ENCODE assay signal across 12 cellular contexts in genomic region chr22:21713428-21714058, GRCh38. TPM values are rescaled to one million over a fixed set of nuclear protein-coding genes. Genes with fewer than 3 reads are reported as not detected.
DNase-seq lines count a peak whose midpoint lies in the region; ATAC-seq, FAIRE-seq and TF ChIP-seq lines count a peak whose summit lies in the region.
"Had no signal": no experiment of that assay in that cellular context is flagged by ENCODE, and none has a peak within 500 bp of the region (broad histone marks: within the 10 kb centered on the region; RNA-seq: fewer than 3 reads in every experiment).

No MANE protein-coding gene starts in this region.

- TF ChIP-seq CTCF in A549 (IDR thresholded peaks at IDR 0.05) (no peak; the same call in 1 of the 3 replicates), HFFc6 (IDR thresholded peaks at IDR 0.05) (peak; percentile 67), brain (conservative IDR thresholded peaks at IDR 0.05) (peak in 1 of 2 experiments; percentile 57), foreskin keratinocyte (conservative IDR thresholded peaks at IDR 0.05) (no peak)

- H3K4me2 ChIP-seq in A549: peak overlapping the region; percentile 71

- ATAC-seq in A549 (peak in 1 of 2 experiments; percentile 30; a peak in 2 of 6 replicates), GM18858 (IDR thresholded peaks at IDR 0.05; ENCODE audit: unreplicated experiment) (no peak), GM18867 (IDR thresholded peaks at IDR 0.05; ENCODE audit: unreplicated experiment) (no peak), HG03457 (IDR thresholded peaks at IDR 0.05; ENCODE audit: unreplicated experiment) (no peak), foreskin keratinocyte (no peak)
- ATAC-seq in naive thymus-derived CD4-positive, alpha-beta T cell: peak; percentile 26

- H3K9me3 Mint-ChIP-seq in HFFc6: no peaks in the 10 kb centered on the region
- H3K9me3 Mint-ChIP-seq in brain: no peaks in the 10 kb centered on the region
- no peaks in the 10 kb centered on the region for H3K9me3 Mint-ChIP-seq in naive thymus-derived CD4-positive, alpha-beta T cell
- H3K9me3 Mint-ChIP-seq: CD4-positive, CD25-positive, alpha-beta regulatory T cell had no signal

- intact Hi-C loops in naive thymus-derived CD4-positive, alpha-beta T cell (cut with micrococcal nuclease): loop anchor here (1.0 to 10.0 kb wide), 6 partner anchors 13 to 239 kb away; partner anchors contain the start of genes PPM1F (in 2 of the 2) and YPEL1 (in 1 of the 2)

- H3K27ac ChIP-seq in A549 (no peak overlapping the region), foreskin keratinocyte (no peak overlapping the region)
- no peak overlapping the region for H3K27ac ChIP-seq in naive thymus-derived CD4-positive, alpha-beta T cell (ENCODE audit: low read depth, low read length)
- H3K27ac ChIP-seq: lower lobe of right lung had no signal

- no peak for FAIRE-seq in A549 (lab: Jason Lieb, UNC)

- no peak for TF ChIP-seq RAD21 in A549 (conservative IDR thresholded peaks at IDR 0.05 in 1 of 2, IDR thresholded peaks at IDR 0.05 in 1 of 2)

- no peaks in the 10 kb centered on the region; the same call in 2 of the 3 replicates for H3K4me1 ChIP-seq in A549
- peaks cover 0 to 4% of the 10 kb centered on the region in 2 donors for H3K4me1 ChIP-seq in naive thymus-derived CD4-positive, alpha-beta T cell (ENCODE audit: control insufficient read depth in 2 of 2, insufficient read depth in 2 of 2, low read length in 2 of 2)
- no peaks in the 10 kb centered on the region for H3K4me1 ChIP-seq in foreskin keratinocyte

- H3K9me3 ChIP-seq in A549: no peaks in the 10 kb centered on the region
- H3K9me3 ChIP-seq in naive thymus-derived CD4-positive, alpha-beta T cell (ENCODE audit: control insufficient read depth in 2 of 3, low read length in 3 of 3): no peaks in the 10 kb centered on the region
- H3K9me3 ChIP-seq: lower lobe of right lung had no signal

- no peaks in the 10 kb centered on the region for H3K36me3 ChIP-seq in naive thymus-derived CD4-positive, alpha-beta T cell (ENCODE audit: control insufficient read depth in 2 of 3, insufficient read depth in 3 of 3, low read length in 3 of 3)

- DNase-seq in A549 (ENCODE audit: low read depth in 1 of 2, low spot score in 1 of 2) (no peak), HFFc6 (no peak), foreskin keratinocyte (no peak)
- DNase-seq in naive thymus-derived CD4-positive, alpha-beta T cell: peak in 1 of 9 donors; percentile 11
- DNase-seq: NCI-H1105 treated with DMSO at 0.1 percent for 48 hours, NCI-H774 had no signal

- no peak for TF ChIP-seq POLR2A in A549 (IDR thresholded peaks at IDR 0.05; ENCODE audit: low read length)

- peaks cover 4% of the 10 kb centered on the region for H3K27me3 Mint-ChIP-seq in HFFc6 (ENCODE audit: insufficient read depth)
- no peaks in the 10 kb centered on the region for H3K27me3 Mint-ChIP-seq in brain
- H3K27me3 Mint-ChIP-seq in naive thymus-derived CD4-positive, alpha-beta T cell: no peaks in the 10 kb centered on the region
- H3K27me3 Mint-ChIP-seq: CD4-positive, CD25-positive, alpha-beta regulatory T cell had no signal

- H3K27ac Mint-ChIP-seq in HFFc6 (no peak overlapping the region), brain (peak overlapping the region; percentile 85 to 96 (median 88))
- H3K27ac Mint-ChIP-seq in naive thymus-derived CD4-positive, alpha-beta T cell: no peak overlapping the region
- H3K27ac Mint-ChIP-seq: CD4-positive, CD25-positive, alpha-beta regulatory T cell had no signal

- H3K27me3 ChIP-seq in naive thymus-derived CD4-positive, alpha-beta T cell (ENCODE audit: control insufficient read depth in 2 of 2, insufficient read depth in 2 of 2, low read length in 2 of 2): no peaks in the 10 kb centered on the region
- H3K27me3 ChIP-seq in foreskin keratinocyte: no peaks in the 10 kb centered on the region

- H3K4me3 ChIP-seq in A549: no peak overlapping the region
- H3K4me3 ChIP-seq in naive thymus-derived CD4-positive, alpha-beta T cell (ENCODE audit: low read length): no peak overlapping the region
- H3K4me3 ChIP-seq: lower lobe of right lung had no signal

- H3K4me1 Mint-ChIP-seq in HFFc6 (ENCODE audit: low read depth) (peaks cover 44% of the 10 kb centered on the region), brain (peaks cover 24% of the 10 kb centered on the region)
- peaks cover 0 to 6% (median 5%) of the 10 kb centered on the region in 7 donors for H3K4me1 Mint-ChIP-seq in naive thymus-derived CD4-positive, alpha-beta T cell

- CTCF ChIA-PET in A549 (lab: Yijun Ruan, JAX): interaction anchor here (0.5 to 1.1 kb wide), 8 partner anchors 9 to 444 kb away, joined by 3 to 4 read pairs (median 3); no protein-coding TSS in a partner anchor
- CTCF ChIA-PET in naive thymus-derived CD4-positive, alpha-beta T cell (lab: Charles Lee): interaction anchor here (0.7 to 1.2 kb wide), 3 partner anchors 128 to 241 kb away, joined by 3 to 5 read pairs (median 3); partner anchors contain the start of gene PPM1F

- TF ChIP-seq EP300 in A549 (IDR thresholded peaks at IDR 0.05): no peak

- POLR2A ChIA-PET in A549 (lab: Yijun Ruan, JAX): no interaction called here
- POLR2A ChIA-PET in naive thymus-derived CD4-positive, alpha-beta T cell (lab: Charles Lee): no interaction called here

- no peaks in the 10 kb centered on the region for H3K36me3 Mint-ChIP-seq in HFFc6 (ENCODE audit: low read depth)
- peaks cover 24% of the 10 kb centered on the region for H3K36me3 Mint-ChIP-seq in brain
- peaks cover 0 to 4% (median 0%) of the 10 kb centered on the region in 5 donors for H3K36me3 Mint-ChIP-seq in naive thymus-derived CD4-positive, alpha-beta T cell
- H3K36me3 Mint-ChIP-seq: CD4-positive, CD25-positive, alpha-beta regulatory T cell had no signal

- WGBS in A549 (ENCODE audit: missing lambda C conversion rate): 50% methylated on average over 5 of the region's 9 CpGs

- H3K4me3 Mint-ChIP-seq in HFFc6: peak overlapping the region; percentile 48
- peak overlapping the region in 4 of 5 experiments; percentile 3 to 59 (median 30) for H3K4me3 Mint-ChIP-seq in brain
- peak overlapping the region in 5 of 10 donors; percentile 39 to 66 (median 50) for H3K4me3 Mint-ChIP-seq in naive thymus-derived CD4-positive, alpha-beta T cell

TF ChIP-seq in A549, 52 proteins besides CTCF, POLR2A, EP300 and RAD21 (continues in another document):
- TF ChIP-seq FOSB (CRISPR knock-in tag; IDR thresholded peaks at IDR 0.05) (no peak), ZC3H11A (IDR thresholded peaks at IDR 0.05) (no peak), JUNB (IDR thresholded peaks at IDR 0.05) (no peak), RFX5 (IDR thresholded peaks at IDR 0.05) (no peak), HES2 (IDR thresholded peaks at IDR 0.05) (no peak), HEYL (CRISPR knock-in tag; IDR thresholded peaks at IDR 0.05) (no peak)
- TF ChIP-seq, protein P1, sequence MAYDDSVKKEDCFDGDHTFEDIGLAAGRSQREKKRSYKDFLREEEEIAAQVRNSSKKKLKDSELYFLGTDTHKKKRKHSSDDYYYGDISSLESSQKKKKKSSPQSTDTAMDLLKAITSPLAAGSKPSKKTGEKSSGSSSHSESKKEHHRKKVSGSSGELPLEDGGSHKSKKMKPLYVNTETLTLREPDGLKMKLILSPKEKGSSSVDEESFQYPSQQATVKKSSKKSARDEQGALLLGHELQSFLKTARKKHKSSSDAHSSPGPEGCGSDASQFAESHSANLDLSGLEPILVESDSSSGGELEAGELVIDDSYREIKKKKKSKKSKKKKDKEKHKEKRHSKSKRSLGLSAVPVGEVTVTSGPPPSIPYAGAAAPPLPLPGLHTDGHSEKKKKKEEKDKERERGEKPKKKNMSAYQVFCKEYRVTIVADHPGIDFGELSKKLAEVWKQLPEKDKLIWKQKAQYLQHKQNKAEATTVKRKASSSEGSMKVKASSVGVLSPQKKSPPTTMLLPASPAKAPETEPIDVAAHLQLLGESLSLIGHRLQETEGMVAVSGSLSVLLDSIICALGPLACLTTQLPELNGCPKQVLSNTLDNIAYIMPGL (CRISPR knock-in tag; IDR thresholded peaks at IDR 0.05; ENCODE audit: borderline replicate concordance): no peak

RNA-seq across cellular contexts. Expression of gene YPEL1, which starts 22.1 kb away (rescaled TPM):
- 0.59 and 0.65 TPM in 2 replicates for polyA plus RNA-seq in A549 (2011; rRNA removed)
- polyA plus RNA-seq in A549 (2012; cell fraction: cytosol; rRNA removed): 0.19 and 0.28 TPM in 2 replicates
- polyA plus RNA-seq in A549 (2012; cell fraction: nucleus; rRNA removed): 0.35 and 0.42 TPM in 2 replicates
- 0.07 to 0.36 TPM (median 0.22 TPM) in 3 replicates for polyA plus RNA-seq in A549 (2017; fragmentation: RNase III; extraction: RNeasy Plus Mini Kit Qiagen cat#74134 plus additional on column Dnase treatment)
- polyA minus RNA-seq in A549 (2011; rRNA and poly(A)+ RNA removed): 0.29 and 0.62 TPM in 2 replicates
- total RNA-seq in HFFc6 (2021; fragmentation: NEBNext Ultra II Directional; extraction: Animal tissue kit (Norgen Biotek cat#: 25700)): under 1 TPM in 5 of 6 experiments, not detected in 1; 0.17 to 0.38 (median 0.20) TPM
- 35.1 TPM for polyA plus RNA-seq in brain (ENCODE audit: insufficient read depth, low read depth, low replicate concordance)
- 1 to 10 TPM; 2.5 to 9.5 (median 3.6) TPM for total RNA-seq in naive thymus-derived CD4-positive, alpha-beta T cell
- 1 to 10 TPM; 1.5 TPM for polyA plus RNA-seq in naive thymus-derived CD4-positive, alpha-beta T cell
- 0.14 TPM in 1 of 2 replicates, not detected in the other for total RNA-seq in foreskin keratinocyte
- polyA plus RNA-seq in foreskin keratinocyte: 0.03 TPM in 1 of 2 replicates, not detected in the other

RNA-seq across cellular contexts. Expression of gene PPIL2, which starts 47.7 kb away (rescaled TPM):
- polyA plus RNA-seq in A549 (2011; rRNA removed) (38.7 and 39.0 TPM in 2 replicates), A549 (2017; fragmentation: RNase III; extraction: RNeasy Plus Mini Kit Qiagen cat#74134 plus additional on column Dnase treatment) (30.8 to 34.0 TPM (median 31.4 TPM) in 3 replicates), brain (ENCODE audit: insufficient read depth, low read depth, low replicate concordance) (25.8 TPM), foreskin keratinocyte (20.6 and 22.6 TPM in 2 replicates)
- 37.6 and 38.7 TPM in 2 replicates for polyA plus RNA-seq in A549 (2012; cell fraction: cytosol; rRNA removed)
- polyA plus RNA-seq in A549 (2012; cell fraction: nucleus; rRNA removed): 118 and 125 TPM in 2 replicates
- 31.0 and 31.8 TPM in 2 replicates for polyA minus RNA-seq in A549 (2011; rRNA and poly(A)+ RNA removed)
- total RNA-seq in HFFc6 (2021; fragmentation: NEBNext Ultra II Directional; extraction: Animal tissue kit (Norgen Biotek cat#: 25700)): 10 to 100 TPM; 34.9 to 42.2 (median 39.4) TPM
- 10 to 100 TPM; 69.5 to 81.8 (median 74.7) TPM for total RNA-seq in naive thymus-derived CD4-positive, alpha-beta T cell
- 10 to 100 TPM; 27.1 to 46.4 TPM for polyA plus RNA-seq in naive thymus-derived CD4-positive, alpha-beta T cell
- 29.0 and 31.3 TPM in 2 replicates for total RNA-seq in foreskin keratinocyte

Comparison
In these comparisons a context has a peak if more than half of its experiments do, and no peak if none do; other contexts are left out.
1. H3K27ac Mint-ChIP-seq: peak in brain (5 of 5); none in HFFc6 (single experiment) and naive thymus-derived CD4-positive, alpha-beta T cell (0 of 9).
2. RNA of gene YPEL1, which starts 22.1 kb away (polyA plus RNA-seq): 35.1 TPM in brain (single experiment); 1.5 TPM in naive thymus-derived CD4-positive, alpha-beta T cell, 0.07 to 0.65 TPM in A549 and 0.03 TPM in foreskin keratinocyte; every median in the first group is over 10 times any median in the second.